In the genomic region with DNA sequence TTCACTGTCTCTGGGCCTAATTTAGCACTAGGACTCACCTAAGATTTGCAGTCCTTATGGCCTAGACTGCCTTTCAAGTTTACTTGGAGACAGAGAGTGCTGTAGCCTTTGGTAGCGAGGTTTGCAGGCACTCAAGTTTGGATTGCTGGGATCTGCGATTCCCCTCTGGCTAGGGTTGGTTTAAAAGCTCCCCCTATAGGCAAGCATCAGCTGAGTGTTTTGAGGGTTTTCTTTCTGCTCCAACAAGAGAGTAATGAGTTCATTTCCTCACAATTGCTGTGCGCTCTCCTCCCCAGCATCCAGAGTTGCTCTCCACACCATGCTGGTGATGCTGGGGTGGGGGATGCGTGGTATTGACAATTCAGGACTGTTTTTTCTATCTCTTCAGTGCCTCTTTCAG, we compare ENCODE assay signal across 1 cellular context.
TF ChIP-seq lines count a peak whose summit lies in the region.

No MANE protein-coding gene starts in this region.

TF ChIP-seq in WTC11, 78 proteins besides CTCF, POLR2A, EP300 and RAD21 (continued from another document):
- TF ChIP-seq, protein P1, sequence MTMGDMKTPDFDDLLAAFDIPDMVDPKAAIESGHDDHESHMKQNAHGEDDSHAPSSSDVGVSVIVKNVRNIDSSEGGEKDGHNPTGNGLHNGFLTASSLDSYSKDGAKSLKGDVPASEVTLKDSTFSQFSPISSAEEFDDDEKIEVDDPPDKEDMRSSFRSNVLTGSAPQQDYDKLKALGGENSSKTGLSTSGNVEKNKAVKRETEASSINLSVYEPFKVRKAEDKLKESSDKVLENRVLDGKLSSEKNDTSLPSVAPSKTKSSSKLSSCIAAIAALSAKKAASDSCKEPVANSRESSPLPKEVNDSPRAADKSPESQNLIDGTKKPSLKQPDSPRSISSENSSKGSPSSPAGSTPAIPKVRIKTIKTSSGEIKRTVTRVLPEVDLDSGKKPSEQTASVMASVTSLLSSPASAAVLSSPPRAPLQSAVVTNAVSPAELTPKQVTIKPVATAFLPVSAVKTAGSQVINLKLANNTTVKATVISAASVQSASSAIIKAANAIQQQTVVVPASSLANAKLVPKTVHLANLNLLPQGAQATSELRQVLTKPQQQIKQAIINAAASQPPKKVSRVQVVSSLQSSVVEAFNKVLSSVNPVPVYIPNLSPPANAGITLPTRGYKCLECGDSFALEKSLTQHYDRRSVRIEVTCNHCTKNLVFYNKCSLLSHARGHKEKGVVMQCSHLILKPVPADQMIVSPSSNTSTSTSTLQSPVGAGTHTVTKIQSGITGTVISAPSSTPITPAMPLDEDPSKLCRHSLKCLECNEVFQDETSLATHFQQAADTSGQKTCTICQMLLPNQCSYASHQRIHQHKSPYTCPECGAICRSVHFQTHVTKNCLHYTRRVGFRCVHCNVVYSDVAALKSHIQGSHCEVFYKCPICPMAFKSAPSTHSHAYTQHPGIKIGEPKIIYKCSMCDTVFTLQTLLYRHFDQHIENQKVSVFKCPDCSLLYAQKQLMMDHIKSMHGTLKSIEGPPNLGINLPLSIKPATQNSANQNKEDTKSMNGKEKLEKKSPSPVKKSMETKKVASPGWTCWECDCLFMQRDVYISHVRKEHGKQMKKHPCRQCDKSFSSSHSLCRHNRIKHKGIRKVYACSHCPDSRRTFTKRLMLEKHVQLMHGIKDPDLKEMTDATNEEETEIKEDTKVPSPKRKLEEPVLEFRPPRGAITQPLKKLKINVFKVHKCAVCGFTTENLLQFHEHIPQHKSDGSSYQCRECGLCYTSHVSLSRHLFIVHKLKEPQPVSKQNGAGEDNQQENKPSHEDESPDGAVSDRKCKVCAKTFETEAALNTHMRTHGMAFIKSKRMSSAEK (CRISPR knock-in tag; IDR thresholded peaks at IDR 0.05; ENCODE audit: borderline replicate concordance), result no peak
- TF ChIP-seq EMX1 (CRISPR knock-in tag; IDR thresholded peaks at IDR 0.05), result no peak
- TF ChIP-seq, protein P2, sequence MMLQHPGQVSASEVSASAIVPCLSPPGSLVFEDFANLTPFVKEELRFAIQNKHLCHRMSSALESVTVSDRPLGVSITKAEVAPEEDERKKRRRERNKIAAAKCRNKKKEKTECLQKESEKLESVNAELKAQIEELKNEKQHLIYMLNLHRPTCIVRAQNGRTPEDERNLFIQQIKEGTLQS (CRISPR knock-in tag; conservative IDR thresholded peaks at IDR 0.05), result no peak
- TF ChIP-seq HMGA2 (CRISPR knock-in tag; IDR thresholded peaks at IDR 0.05), result no peak
